In genomic region chr20:58019850-58020625, GRCh38 we compare ENCODE assay signal across 19 cellular contexts.
A peak's percentile ranks its signal among the peaks of the same experiment; 100 is the strongest.
DNase-seq lines count a peak whose midpoint lies in the region; ATAC-seq, FAIRE-seq and TF ChIP-seq lines count a peak whose summit lies in the region.
"Had no signal": no experiment of that assay in that cellular context is flagged by ENCODE, and none has a peak within 500 bp of the region (broad histone marks: within the 10 kb centered on the region; RNA-seq: fewer than 3 reads in every experiment).

No MANE protein-coding gene starts in this region.

- POLR2A ChIA-PET in naive thymus-derived CD4-positive, alpha-beta T cell (lab: Charles Lee), result no interaction called here

- H3K9ac ChIP-seq in kidney (ENCODE audit: low read length in 2 of 2), result no peak overlapping the region

- H3K27ac ChIP-seq in SJSA1 (0 out of 2 replicates have a peak overlapping the region, but pooled peaks have one; percentile 18), WERI-Rb-1 (no peak overlapping the region), kidney (ENCODE audit: low read depth in 2 of 2, low read length in 2 of 2) (no peak overlapping the region)
- no peak overlapping the region for H3K27ac ChIP-seq in naive thymus-derived CD4-positive, alpha-beta T cell (ENCODE audit: low read depth, low read length)
- H3K27ac ChIP-seq: left lung, ovary had no signal

- FAIRE-seq in kidney (lab: Jason Lieb, UNC), result no peak
- FAIRE-seq: GM12878 had no signal

- DNase-seq in Ammon's horn (ENCODE audit: low spot score), result peak; percentile 66
- no peak for DNase-seq in SJSA1 (ENCODE audit: low read depth in 1 of 2, low spot score in 2 of 2)
- peak; percentile 55 for DNase-seq in left lobe of liver (ENCODE audit: low spot score)
- no peak for DNase-seq in sciatic nerve (ENCODE audit: low spot score)
- DNase-seq in naive thymus-derived CD4-positive, alpha-beta T cell, result no peak
- no peak for DNase-seq in WERI-Rb-1
- DNase-seq in kidney, result no peak
- DNase-seq in glomerular visceral epithelial cell (ENCODE audit: extremely low spot score), result no peak
- DNase-seq: CD4-positive, alpha-beta T cell; IMR-90; left lung; MM.1S; NCI-H748 treated with DMSO at 0.1 percent for 48 hours; ovary; PC-3 had no signal

- no peaks in the 10 kb centered on the region for H3K27me3 ChIP-seq in SJSA1 (replicated peaks)
- H3K27me3 ChIP-seq in naive thymus-derived CD4-positive, alpha-beta T cell (ENCODE audit: control insufficient read depth in 2 of 2, insufficient read depth in 2 of 2, low read length in 2 of 2), result no peaks in the 10 kb centered on the region
- H3K27me3 ChIP-seq in WERI-Rb-1 (ENCODE audit: insufficient read depth, low read depth, severe bottlenecking), result no peaks in the 10 kb centered on the region
- H3K27me3 ChIP-seq: ovary had no signal

- ATAC-seq in left lobe of liver (peak; percentile 87), sciatic nerve (peak; percentile 7)
- ATAC-seq in naive thymus-derived CD4-positive, alpha-beta T cell, result no peak
- ATAC-seq: esophagus mucosa, GM12878, left lung, PC-3 had no signal

- H3K9me3 Mint-ChIP-seq in naive thymus-derived CD4-positive, alpha-beta T cell, result no peaks in the 10 kb centered on the region
- H3K9me3 Mint-ChIP-seq: CD4-positive, alpha-beta T cell; central memory CD8-positive, alpha-beta T cell had no signal

- H3K36me3 ChIP-seq in SJSA1, result no peaks in the 10 kb centered on the region
- H3K36me3 ChIP-seq in naive thymus-derived CD4-positive, alpha-beta T cell (ENCODE audit: control insufficient read depth in 2 of 3, insufficient read depth in 3 of 3, low read length in 3 of 3), result no peaks in the 10 kb centered on the region
- H3K36me3 ChIP-seq in WERI-Rb-1, result no peaks in the 10 kb centered on the region
- H3K36me3 ChIP-seq in kidney (ENCODE audit: control insufficient read depth in 1 of 2, insufficient read depth in 2 of 2, low read length in 2 of 2), result no peaks in the 10 kb centered on the region
- H3K36me3 ChIP-seq: gastroesophageal sphincter, left lung, ovary had no signal

- H3K36me3 Mint-ChIP-seq in naive thymus-derived CD4-positive, alpha-beta T cell, result no peaks in the 10 kb centered on the region

- peaks cover 57% of the 10 kb centered on the region for H3K4me1 ChIP-seq in SJSA1 (replicated peaks)
- H3K4me1 ChIP-seq in naive thymus-derived CD4-positive, alpha-beta T cell (ENCODE audit: control insufficient read depth in 2 of 2, insufficient read depth in 2 of 2, low read length in 2 of 2), result peaks cover 0 to 2% of the 10 kb centered on the region in 2 donors
- H3K4me1 ChIP-seq in kidney (ENCODE audit: control insufficient read depth in 1 of 2, insufficient read depth in 1 of 2, low read depth in 1 of 2, low read length in 2 of 2), result no peaks in the 10 kb centered on the region
- H3K4me1 ChIP-seq: left lung had no signal

- CTCF ChIA-PET in naive thymus-derived CD4-positive, alpha-beta T cell (lab: Charles Lee), result no interaction called here

- H3K9me3 ChIP-seq in SJSA1 (replicated peaks) (no peaks in the 10 kb centered on the region), WERI-Rb-1 (ENCODE audit: severe bottlenecking) (no peaks in the 10 kb centered on the region), kidney (ENCODE audit: control insufficient read depth in 1 of 2, low read length in 2 of 2) (peaks cover 0 to 3% of the 10 kb centered on the region in 2 donors)
- H3K9me3 ChIP-seq in naive thymus-derived CD4-positive, alpha-beta T cell (ENCODE audit: control insufficient read depth in 2 of 3, low read length in 3 of 3), result no peaks in the 10 kb centered on the region
- H3K9me3 ChIP-seq: left lung, ovary had no signal

- H3K27ac Mint-ChIP-seq in naive thymus-derived CD4-positive, alpha-beta T cell, result no peak overlapping the region
- H3K27ac Mint-ChIP-seq: CD4-positive, alpha-beta T cell had no signal

- H3K4me3 ChIP-seq in SJSA1 (no peak overlapping the region), WERI-Rb-1 (ENCODE audit: low read depth, low read length) (no peak overlapping the region), kidney (ENCODE audit: low read length in 2 of 2) (no peak overlapping the region)
- H3K4me3 ChIP-seq in naive thymus-derived CD4-positive, alpha-beta T cell (ENCODE audit: low read length), result no peak overlapping the region
- H3K4me3 ChIP-seq: gastroesophageal sphincter, GM12878, left lung, ovary had no signal

- intact Hi-C loops in sciatic nerve (cut with DNase I) (no loop called here), kidney (cut with DNase I) (no loop called here)
- intact Hi-C loops in naive thymus-derived CD4-positive, alpha-beta T cell (cut with micrococcal nuclease), result no loop called here

- H3K4me1 Mint-ChIP-seq in naive thymus-derived CD4-positive, alpha-beta T cell, result peaks cover 0 to 7% (median 5%) of the 10 kb centered on the region in 7 donors
- H3K4me1 Mint-ChIP-seq: central memory CD8-positive, alpha-beta T cell had no signal

- H3K4me3 Mint-ChIP-seq in naive thymus-derived CD4-positive, alpha-beta T cell, result no peak overlapping the region
- H3K4me3 Mint-ChIP-seq: CD4-positive, alpha-beta T cell; central memory CD8-positive, alpha-beta T cell had no signal

- TF ChIP-seq CTCF in WERI-Rb-1 (IDR thresholded peaks at IDR 0.05; ENCODE audit: low read depth, low read length) (no peak), kidney (IDR thresholded peaks at IDR 0.05; ENCODE audit: borderline replicate concordance, extremely low read depth, insufficient read depth) (no peak)

- peaks cover 2 to 26% (median 12%) of the 10 kb centered on the region in 5 donors for H3K27me3 Mint-ChIP-seq in naive thymus-derived CD4-positive, alpha-beta T cell

Comparison
In these comparisons a context has a peak if more than half of its experiments do, and no peak if none do; other contexts are left out.
1. DNase-seq: peak in Ammon's horn (single experiment) and left lobe of liver (single experiment); none in SJSA1 (0 of 2), sciatic nerve (single experiment), naive thymus-derived CD4-positive, alpha-beta T cell (0 of 9), WERI-Rb-1 (single experiment), kidney (single experiment) and glomerular visceral epithelial cell (single experiment).